9 cellular contexts compared by ENCODE assay signal in genomic region chr22:37228106-37229011, GRCh38. TPM values are rescaled to one million over a fixed set of nuclear protein-coding genes. Genes with fewer than 3 reads are reported as not detected.
DNase-seq lines count a peak whose midpoint lies in the region; ATAC-seq and TF ChIP-seq lines count a peak whose summit lies in the region.
"Had no signal": no experiment of that assay in that cellular context is flagged by ENCODE, and none has a peak within 500 bp of the region (broad histone marks: within the 10 kb centered on the region; RNA-seq: fewer than 3 reads in every experiment).

No MANE protein-coding gene starts in this region.

- no peaks in the 10 kb centered on the region for H3F3A ChIP-seq in neural progenitor cell (ENCODE audit: low read depth)

- TF ChIP-seq CTCF in chondrocyte (IDR thresholded peaks at IDR 0.05) (no peak), neural progenitor cell (IDR thresholded peaks at IDR 0.05) (no peak)

- H3K4me1 ChIP-seq in neural progenitor cell: no peaks in the 10 kb centered on the region

- H3K9me3 Mint-ChIP-seq in chondrocyte (ENCODE audit: low read depth) (no peaks in the 10 kb centered on the region), neural progenitor cell (no peaks in the 10 kb centered on the region)

- H3K36me3 Mint-ChIP-seq in chondrocyte (ENCODE audit: low read depth) (no peaks in the 10 kb centered on the region), neural progenitor cell (no peaks in the 10 kb centered on the region)

- H2AFZ ChIP-seq in neural progenitor cell (replicated peaks): no peak overlapping the region

- H3K4me1 Mint-ChIP-seq in chondrocyte (ENCODE audit: low read depth): peaks cover 27% of the 10 kb centered on the region
- no peaks in the 10 kb centered on the region for H3K4me1 Mint-ChIP-seq in neural progenitor cell

- no peak for ATAC-seq in HG03442 (IDR thresholded peaks at IDR 0.05; ENCODE audit: unreplicated experiment)

- H3K27ac ChIP-seq in neural progenitor cell: no peak overlapping the region

- DNase-seq in GDM1 (lab: John Stamatoyannopoulos, UW) (peak; percentile 71), T-helper 22 cell (ENCODE audit: low read depth) (peak; percentile 46), chondrocyte (ENCODE audit: low spot score) (no peak), neural progenitor cell (ENCODE audit: low spot score) (no peak), NCI-H82 (lab: John Stamatoyannopoulos, UW) (no peak), DMS79 (lab: John Stamatoyannopoulos, UW) (no peak), SHP77 (lab: John Stamatoyannopoulos, UW) (no peak)
- DNase-seq: NCI-H524 treated with DMSO at 0.1 percent for 48 hours had no signal

- peak overlapping the region; percentile 0 for H3K27ac Mint-ChIP-seq in chondrocyte (ENCODE audit: unreplicated experiment)
- peak overlapping the region; percentile 76 for H3K27ac Mint-ChIP-seq in neural progenitor cell

- H3K4me3 Mint-ChIP-seq in chondrocyte (ENCODE audit: unreplicated experiment) (no peak overlapping the region), neural progenitor cell (no peak overlapping the region)

- peaks cover 15% of the 10 kb centered on the region for H3K27me3 Mint-ChIP-seq in chondrocyte (ENCODE audit: low read depth)
- H3K27me3 Mint-ChIP-seq in neural progenitor cell (ENCODE audit: insufficient read depth, low read depth): peaks cover 16% of the 10 kb centered on the region

- no peaks in the 10 kb centered on the region for H3K36me3 ChIP-seq in neural progenitor cell

- H3K4me3 ChIP-seq in neural progenitor cell: no peak overlapping the region

- H3K9ac ChIP-seq in neural progenitor cell: no peak overlapping the region

- H3K27me3 ChIP-seq in neural progenitor cell: no peaks in the 10 kb centered on the region

- no peaks in the 10 kb centered on the region for H4K20me1 ChIP-seq in neural progenitor cell (ENCODE audit: low read depth)

- no peak overlapping the region for H3K4me2 ChIP-seq in neural progenitor cell

- H3K9me3 ChIP-seq in neural progenitor cell (ENCODE audit: low read depth): no peaks in the 10 kb centered on the region

- no peaks in the 10 kb centered on the region for H3K79me2 ChIP-seq in neural progenitor cell (ENCODE audit: low read depth)

RNA-seq across cellular contexts. Expression of gene RAC2, which starts 15.7 kb away (rescaled TPM):
- total RNA-seq in chondrocyte (0.20 TPM in 1 of 3 replicates, not detected in the others), neural progenitor cell (ENCODE audit: low replicate concordance) (1.7 and 2.1 TPM in 2 replicates)

RNA-seq across cellular contexts. Expression of gene SSTR3, which starts 16.1 kb away (rescaled TPM):
- total RNA-seq in chondrocyte (not detected in 3 replicates), neural progenitor cell (ENCODE audit: low replicate concordance) (0.19 and 0.53 TPM in 2 replicates)

RNA-seq across cellular contexts. Expression of gene C1QTNF6, which starts 40.3 kb away (rescaled TPM):
- total RNA-seq in chondrocyte (11.3 to 27.7 TPM (median 14.6 TPM) in 3 replicates), neural progenitor cell (ENCODE audit: low replicate concordance) (7.2 and 12.2 TPM in 2 replicates)

RNA-seq across cellular contexts. Expression of gene CYTH4, which starts 53.9 kb away (rescaled TPM):
- total RNA-seq in chondrocyte: not detected in 3 replicates
- not detected in 2 replicates for total RNA-seq in neural progenitor cell (ENCODE audit: low replicate concordance)

Comparison
In these comparisons a context has a peak if more than half of its experiments do, and no peak if none do; other contexts are left out.
1. DNase-seq: peak in GDM1 (single experiment) and T-helper 22 cell (single experiment); none in chondrocyte (single experiment), neural progenitor cell (single experiment), NCI-H82 (single experiment), DMS79 (single experiment) and SHP77 (0 of 2).